1 cellular context compared by ENCODE assay signal in the genomic region with DNA sequence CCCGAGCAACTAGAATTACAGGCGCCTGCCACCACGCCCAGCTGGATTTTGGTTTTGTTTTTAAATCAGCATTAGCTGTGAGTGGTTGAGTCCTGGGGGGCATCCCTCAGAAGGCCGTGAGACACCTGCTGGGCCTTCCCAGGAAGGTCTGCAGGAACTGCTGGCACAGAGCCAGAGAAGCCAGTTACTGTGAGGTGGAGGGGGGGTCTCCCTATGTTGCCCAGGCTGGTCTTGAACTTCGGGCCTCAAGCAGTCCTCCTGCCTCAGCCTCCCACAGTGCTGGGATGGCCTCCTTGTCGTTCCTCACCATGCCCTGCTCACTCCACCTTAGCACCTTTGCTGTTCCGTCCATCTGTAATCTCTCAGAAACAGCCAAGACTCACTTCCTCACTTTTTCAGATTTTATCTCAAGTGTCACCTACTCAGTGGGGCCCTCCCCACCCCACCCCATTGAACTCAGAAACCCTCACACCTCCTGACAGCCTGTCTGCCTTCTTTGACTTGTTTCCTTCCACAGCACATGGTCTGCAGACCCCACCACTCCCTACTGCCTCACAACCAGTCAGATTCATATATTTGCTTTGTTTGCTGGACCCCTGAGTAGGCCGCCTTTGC.
A peak's percentile ranks its signal among the peaks of the same experiment; 100 is the strongest.
TF ChIP-seq lines count a peak whose summit lies in the region.

No MANE protein-coding gene starts in this region.

TF ChIP-seq in K562, 482 proteins besides CTCF, POLR2A, EP300 and RAD21 (continued from another document and continues in another):
- TF ChIP-seq, protein P1, sequence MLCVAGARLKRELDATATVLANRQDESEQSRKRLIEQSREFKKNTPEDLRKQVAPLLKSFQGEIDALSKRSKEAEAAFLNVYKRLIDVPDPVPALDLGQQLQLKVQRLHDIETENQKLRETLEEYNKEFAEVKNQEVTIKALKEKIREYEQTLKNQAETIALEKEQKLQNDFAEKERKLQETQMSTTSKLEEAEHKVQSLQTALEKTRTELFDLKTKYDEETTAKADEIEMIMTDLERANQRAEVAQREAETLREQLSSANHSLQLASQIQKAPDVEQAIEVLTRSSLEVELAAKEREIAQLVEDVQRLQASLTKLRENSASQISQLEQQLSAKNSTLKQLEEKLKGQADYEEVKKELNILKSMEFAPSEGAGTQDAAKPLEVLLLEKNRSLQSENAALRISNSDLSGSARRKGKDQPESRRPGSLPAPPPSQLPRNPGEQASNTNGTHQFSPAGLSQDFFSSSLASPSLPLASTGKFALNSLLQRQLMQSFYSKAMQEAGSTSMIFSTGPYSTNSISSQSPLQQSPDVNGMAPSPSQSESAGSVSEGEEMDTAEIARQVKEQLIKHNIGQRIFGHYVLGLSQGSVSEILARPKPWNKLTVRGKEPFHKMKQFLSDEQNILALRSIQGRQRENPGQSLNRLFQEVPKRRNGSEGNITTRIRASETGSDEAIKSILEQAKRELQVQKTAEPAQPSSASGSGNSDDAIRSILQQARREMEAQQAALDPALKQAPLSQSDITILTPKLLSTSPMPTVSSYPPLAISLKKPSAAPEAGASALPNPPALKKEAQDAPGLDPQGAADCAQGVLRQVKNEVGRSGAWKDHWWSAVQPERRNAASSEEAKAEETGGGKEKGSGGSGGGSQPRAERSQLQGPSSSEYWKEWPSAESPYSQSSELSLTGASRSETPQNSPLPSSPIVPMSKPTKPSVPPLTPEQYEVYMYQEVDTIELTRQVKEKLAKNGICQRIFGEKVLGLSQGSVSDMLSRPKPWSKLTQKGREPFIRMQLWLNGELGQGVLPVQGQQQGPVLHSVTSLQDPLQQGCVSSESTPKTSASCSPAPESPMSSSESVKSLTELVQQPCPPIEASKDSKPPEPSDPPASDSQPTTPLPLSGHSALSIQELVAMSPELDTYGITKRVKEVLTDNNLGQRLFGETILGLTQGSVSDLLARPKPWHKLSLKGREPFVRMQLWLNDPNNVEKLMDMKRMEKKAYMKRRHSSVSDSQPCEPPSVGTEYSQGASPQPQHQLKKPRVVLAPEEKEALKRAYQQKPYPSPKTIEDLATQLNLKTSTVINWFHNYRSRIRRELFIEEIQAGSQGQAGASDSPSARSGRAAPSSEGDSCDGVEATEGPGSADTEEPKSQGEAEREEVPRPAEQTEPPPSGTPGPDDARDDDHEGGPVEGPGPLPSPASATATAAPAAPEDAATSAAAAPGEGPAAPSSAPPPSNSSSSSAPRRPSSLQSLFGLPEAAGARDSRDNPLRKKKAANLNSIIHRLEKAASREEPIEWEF (CRISPR knock-in tag; IDR thresholded peaks at IDR 0.05), result no peak
- TF ChIP-seq TARDBP (IDR thresholded peaks at IDR 0.05) (no peak), NFE2L1 (tag; IDR thresholded peaks at IDR 0.05; ENCODE audit: borderline replicate concordance, low read depth) (no peak), NR2F6 (CRISPR knock-in tag; IDR thresholded peaks at IDR 0.05) (no peak), ZNF445 (CRISPR knock-in tag; IDR thresholded peaks at IDR 0.05; ENCODE audit: low read depth) (no peak), NEUROD1 (IDR thresholded peaks at IDR 0.05; ENCODE audit: borderline replicate concordance, low read depth, low read length, partially characterized antibody) (no peak), ETV5 (CRISPR knock-in tag; IDR thresholded peaks at IDR 0.05; ENCODE audit: low read depth) (no peak), TFAM (CRISPR knock-in tag; conservative IDR thresholded peaks at IDR 0.05) (no peak), PURB (CRISPR knock-in tag; IDR thresholded peaks at IDR 0.05; ENCODE audit: low read depth) (no peak), CHAMP1 (IDR thresholded peaks at IDR 0.05) (peak; percentile 66), PCBP2 (IDR thresholded peaks at IDR 0.05; ENCODE audit: low read depth, low read length, poor library complexity, severe bottlenecking) (no peak), KLF16 (IDR thresholded peaks at IDR 0.05) (peak; percentile 26; the same call in 1 of the 2 replicates), NONO (IDR thresholded peaks at IDR 0.05; ENCODE audit: low read depth in 2 of 2, low read length in 1 of 2) (no peak), TRIM24 (IDR thresholded peaks at IDR 0.05) (peak; percentile 39 to 64; a peak in 2 of 4 replicates), POLR3G (IDR thresholded peaks at IDR 0.05; ENCODE audit: extremely low read depth, insufficient read length, insufficient replicate concordance) (no peak), DNMT1 (IDR thresholded peaks at IDR 0.05) (no peak), ZNF232 (CRISPR knock-in tag; IDR thresholded peaks at IDR 0.05) (no peak), ID3 (CRISPR knock-in tag; IDR thresholded peaks at IDR 0.05) (no peak), ID3 (tag; IDR thresholded peaks at IDR 0.05) (no peak), HDAC3 (IDR thresholded peaks at IDR 0.05; ENCODE audit: borderline replicate concordance, partially characterized antibody) (no peak), OTX1 (CRISPR knock-in tag; IDR thresholded peaks at IDR 0.05) (no peak), ZBTB1 (CRISPR knock-in tag; IDR thresholded peaks at IDR 0.05; ENCODE audit: borderline replicate concordance, low read depth) (no peak), GABPB2 (CRISPR knock-in tag; conservative IDR thresholded peaks at IDR 0.05) (no peak), NFXL1 (CRISPR knock-in tag; IDR thresholded peaks at IDR 0.05) (no peak)
- TF ChIP-seq, protein P2, sequence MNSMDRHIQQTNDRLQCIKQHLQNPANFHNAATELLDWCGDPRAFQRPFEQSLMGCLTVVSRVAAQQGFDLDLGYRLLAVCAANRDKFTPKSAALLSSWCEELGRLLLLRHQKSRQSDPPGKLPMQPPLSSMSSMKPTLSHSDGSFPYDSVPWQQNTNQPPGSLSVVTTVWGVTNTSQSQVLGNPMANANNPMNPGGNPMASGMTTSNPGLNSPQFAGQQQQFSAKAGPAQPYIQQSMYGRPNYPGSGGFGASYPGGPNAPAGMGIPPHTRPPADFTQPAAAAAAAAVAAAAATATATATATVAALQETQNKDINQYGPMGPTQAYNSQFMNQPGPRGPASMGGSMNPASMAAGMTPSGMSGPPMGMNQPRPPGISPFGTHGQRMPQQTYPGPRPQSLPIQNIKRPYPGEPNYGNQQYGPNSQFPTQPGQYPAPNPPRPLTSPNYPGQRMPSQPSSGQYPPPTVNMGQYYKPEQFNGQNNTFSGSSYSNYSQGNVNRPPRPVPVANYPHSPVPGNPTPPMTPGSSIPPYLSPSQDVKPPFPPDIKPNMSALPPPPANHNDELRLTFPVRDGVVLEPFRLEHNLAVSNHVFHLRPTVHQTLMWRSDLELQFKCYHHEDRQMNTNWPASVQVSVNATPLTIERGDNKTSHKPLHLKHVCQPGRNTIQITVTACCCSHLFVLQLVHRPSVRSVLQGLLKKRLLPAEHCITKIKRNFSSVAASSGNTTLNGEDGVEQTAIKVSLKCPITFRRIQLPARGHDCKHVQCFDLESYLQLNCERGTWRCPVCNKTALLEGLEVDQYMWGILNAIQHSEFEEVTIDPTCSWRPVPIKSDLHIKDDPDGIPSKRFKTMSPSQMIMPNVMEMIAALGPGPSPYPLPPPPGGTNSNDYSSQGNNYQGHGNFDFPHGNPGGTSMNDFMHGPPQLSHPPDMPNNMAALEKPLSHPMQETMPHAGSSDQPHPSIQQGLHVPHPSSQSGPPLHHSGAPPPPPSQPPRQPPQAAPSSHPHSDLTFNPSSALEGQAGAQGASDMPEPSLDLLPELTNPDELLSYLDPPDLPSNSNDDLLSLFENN (IDR thresholded peaks at IDR 0.05; ENCODE audit: low read depth in 2 of 2, low read length in 2 of 2), result peak in 1 of 2 experiments; percentile 66; a peak in 2 of 4 replicates
- TF ChIP-seq, protein P3, sequence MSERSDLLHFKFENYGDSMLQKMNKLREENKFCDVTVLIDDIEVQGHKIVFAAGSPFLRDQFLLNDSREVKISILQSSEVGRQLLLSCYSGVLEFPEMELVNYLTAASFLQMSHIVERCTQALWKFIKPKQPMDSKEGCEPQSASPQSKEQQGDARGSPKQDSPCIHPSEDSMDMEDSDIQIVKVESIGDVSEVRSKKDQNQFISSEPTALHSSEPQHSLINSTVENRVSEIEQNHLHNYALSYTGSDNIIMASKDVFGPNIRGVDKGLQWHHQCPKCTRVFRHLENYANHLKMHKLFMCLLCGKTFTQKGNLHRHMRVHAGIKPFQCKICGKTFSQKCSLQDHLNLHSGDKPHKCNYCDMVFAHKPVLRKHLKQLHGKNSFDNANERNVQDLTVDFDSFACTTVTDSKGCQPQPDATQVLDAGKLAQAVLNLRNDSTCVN (CRISPR knock-in tag; IDR thresholded peaks at IDR 0.05), result no peak
- TF ChIP-seq, protein P4, sequence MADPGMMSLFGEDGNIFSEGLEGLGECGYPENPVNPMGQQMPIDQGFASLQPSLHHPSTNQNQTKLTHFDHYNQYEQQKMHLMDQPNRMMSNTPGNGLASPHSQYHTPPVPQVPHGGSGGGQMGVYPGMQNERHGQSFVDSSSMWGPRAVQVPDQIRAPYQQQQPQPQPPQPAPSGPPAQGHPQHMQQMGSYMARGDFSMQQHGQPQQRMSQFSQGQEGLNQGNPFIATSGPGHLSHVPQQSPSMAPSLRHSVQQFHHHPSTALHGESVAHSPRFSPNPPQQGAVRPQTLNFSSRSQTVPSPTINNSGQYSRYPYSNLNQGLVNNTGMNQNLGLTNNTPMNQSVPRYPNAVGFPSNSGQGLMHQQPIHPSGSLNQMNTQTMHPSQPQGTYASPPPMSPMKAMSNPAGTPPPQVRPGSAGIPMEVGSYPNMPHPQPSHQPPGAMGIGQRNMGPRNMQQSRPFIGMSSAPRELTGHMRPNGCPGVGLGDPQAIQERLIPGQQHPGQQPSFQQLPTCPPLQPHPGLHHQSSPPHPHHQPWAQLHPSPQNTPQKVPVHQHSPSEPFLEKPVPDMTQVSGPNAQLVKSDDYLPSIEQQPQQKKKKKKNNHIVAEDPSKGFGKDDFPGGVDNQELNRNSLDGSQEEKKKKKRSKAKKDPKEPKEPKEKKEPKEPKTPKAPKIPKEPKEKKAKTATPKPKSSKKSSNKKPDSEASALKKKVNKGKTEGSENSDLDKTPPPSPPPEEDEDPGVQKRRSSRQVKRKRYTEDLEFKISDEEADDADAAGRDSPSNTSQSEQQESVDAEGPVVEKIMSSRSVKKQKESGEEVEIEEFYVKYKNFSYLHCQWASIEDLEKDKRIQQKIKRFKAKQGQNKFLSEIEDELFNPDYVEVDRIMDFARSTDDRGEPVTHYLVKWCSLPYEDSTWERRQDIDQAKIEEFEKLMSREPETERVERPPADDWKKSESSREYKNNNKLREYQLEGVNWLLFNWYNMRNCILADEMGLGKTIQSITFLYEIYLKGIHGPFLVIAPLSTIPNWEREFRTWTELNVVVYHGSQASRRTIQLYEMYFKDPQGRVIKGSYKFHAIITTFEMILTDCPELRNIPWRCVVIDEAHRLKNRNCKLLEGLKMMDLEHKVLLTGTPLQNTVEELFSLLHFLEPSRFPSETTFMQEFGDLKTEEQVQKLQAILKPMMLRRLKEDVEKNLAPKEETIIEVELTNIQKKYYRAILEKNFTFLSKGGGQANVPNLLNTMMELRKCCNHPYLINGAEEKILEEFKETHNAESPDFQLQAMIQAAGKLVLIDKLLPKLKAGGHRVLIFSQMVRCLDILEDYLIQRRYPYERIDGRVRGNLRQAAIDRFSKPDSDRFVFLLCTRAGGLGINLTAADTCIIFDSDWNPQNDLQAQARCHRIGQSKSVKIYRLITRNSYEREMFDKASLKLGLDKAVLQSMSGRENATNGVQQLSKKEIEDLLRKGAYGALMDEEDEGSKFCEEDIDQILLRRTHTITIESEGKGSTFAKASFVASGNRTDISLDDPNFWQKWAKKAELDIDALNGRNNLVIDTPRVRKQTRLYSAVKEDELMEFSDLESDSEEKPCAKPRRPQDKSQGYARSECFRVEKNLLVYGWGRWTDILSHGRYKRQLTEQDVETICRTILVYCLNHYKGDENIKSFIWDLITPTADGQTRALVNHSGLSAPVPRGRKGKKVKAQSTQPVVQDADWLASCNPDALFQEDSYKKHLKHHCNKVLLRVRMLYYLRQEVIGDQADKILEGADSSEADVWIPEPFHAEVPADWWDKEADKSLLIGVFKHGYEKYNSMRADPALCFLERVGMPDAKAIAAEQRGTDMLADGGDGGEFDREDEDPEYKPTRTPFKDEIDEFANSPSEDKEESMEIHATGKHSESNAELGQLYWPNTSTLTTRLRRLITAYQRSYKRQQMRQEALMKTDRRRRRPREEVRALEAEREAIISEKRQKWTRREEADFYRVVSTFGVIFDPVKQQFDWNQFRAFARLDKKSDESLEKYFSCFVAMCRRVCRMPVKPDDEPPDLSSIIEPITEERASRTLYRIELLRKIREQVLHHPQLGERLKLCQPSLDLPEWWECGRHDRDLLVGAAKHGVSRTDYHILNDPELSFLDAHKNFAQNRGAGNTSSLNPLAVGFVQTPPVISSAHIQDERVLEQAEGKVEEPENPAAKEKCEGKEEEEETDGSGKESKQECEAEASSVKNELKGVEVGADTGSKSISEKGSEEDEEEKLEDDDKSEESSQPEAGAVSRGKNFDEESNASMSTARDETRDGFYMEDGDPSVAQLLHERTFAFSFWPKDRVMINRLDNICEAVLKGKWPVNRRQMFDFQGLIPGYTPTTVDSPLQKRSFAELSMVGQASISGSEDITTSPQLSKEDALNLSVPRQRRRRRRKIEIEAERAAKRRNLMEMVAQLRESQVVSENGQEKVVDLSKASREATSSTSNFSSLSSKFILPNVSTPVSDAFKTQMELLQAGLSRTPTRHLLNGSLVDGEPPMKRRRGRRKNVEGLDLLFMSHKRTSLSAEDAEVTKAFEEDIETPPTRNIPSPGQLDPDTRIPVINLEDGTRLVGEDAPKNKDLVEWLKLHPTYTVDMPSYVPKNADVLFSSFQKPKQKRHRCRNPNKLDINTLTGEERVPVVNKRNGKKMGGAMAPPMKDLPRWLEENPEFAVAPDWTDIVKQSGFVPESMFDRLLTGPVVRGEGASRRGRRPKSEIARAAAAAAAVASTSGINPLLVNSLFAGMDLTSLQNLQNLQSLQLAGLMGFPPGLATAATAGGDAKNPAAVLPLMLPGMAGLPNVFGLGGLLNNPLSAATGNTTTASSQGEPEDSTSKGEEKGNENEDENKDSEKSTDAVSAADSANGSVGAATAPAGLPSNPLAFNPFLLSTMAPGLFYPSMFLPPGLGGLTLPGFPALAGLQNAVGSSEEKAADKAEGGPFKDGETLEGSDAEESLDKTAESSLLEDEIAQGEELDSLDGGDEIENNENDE (IDR thresholded peaks at IDR 0.05; ENCODE audit: low read depth, low read length), result no peak
